ENCODE assay signal across 8 cellular contexts in the genomic region with DNA sequence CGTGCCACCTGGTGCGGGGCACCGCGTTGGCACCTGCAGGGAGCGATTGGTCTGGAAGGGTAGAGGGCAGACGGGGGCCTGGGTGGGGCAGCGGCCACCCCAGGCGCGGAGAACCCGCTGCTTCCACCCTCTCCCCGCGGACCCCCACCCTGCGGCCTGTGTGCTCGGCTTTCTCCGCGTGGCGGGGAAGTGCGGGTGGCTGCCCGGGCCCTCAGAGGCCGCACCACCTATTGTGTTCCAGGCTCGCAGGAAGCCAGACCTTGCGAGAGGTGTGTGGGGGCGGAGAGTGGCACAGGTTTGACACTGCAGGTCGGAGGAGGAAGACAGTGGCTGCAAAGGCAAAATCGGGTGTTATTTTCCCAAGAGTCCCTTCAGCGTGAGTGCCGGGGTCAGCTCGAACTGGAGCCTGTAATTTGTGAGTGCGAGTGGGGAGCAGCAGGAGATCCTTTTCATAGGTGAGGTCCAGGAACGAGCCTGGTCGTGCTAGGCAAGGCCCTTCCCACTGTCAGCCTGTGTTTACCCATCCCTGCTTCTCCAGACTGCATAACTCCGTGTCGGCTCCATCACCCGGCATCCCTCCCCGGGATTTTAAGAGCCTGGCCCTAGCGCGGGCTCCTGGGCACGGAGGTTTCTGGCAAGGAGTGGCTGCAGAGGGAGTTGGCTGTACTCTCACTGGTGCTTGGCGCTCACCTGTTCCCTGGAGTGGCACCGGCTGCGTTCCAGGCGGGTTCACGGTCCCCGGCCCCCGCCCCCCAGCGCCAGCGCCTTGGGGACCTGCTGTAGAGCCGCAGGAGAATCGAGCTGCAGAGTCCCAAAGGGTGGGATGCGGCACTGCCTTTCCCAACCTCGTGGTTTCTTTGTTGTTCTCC. TPM values are rescaled to one million over a fixed set of nuclear protein-coding genes. Genes with fewer than 3 reads are reported as not detected.
DNase-seq lines count a peak whose midpoint lies in the region; ATAC-seq and TF ChIP-seq lines count a peak whose summit lies in the region.

No MANE protein-coding gene starts in this region.

- H3K4me3 Mint-ChIP-seq in activated naive CD8-positive, alpha-beta T cell treated with anti-CD3 and anti-CD28 coated beads for 36 hours: peak overlapping the region; percentile 75

- peaks cover 3% of the 10 kb centered on the region for H3K9me3 Mint-ChIP-seq in activated naive CD8-positive, alpha-beta T cell treated with anti-CD3 and anti-CD28 coated beads for 36 hours

- 4% methylated on average over 44 of the region's 51 CpGs for WGBS in mesenchymal stem cell
- WGBS in lower leg skin, 2 donors: 2% methylated on average over 44 to 50 of the region's 51 CpGs

- TF ChIP-seq CTCF in vagina (IDR thresholded peaks at IDR 0.05): no peak
- no peak for TF ChIP-seq CTCF in lower leg skin (IDR thresholded peaks at IDR 0.05)

- H3K9me3 ChIP-seq in mesenchymal stem cell (ENCODE audit: control insufficient read depth, low read length): no peaks in the 10 kb centered on the region
- H3K9me3 ChIP-seq in vagina: no peaks in the 10 kb centered on the region

- no peak overlapping the region for H3K27ac Mint-ChIP-seq in activated naive CD8-positive, alpha-beta T cell treated with anti-CD3 and anti-CD28 coated beads for 36 hours

- peak overlapping the region; percentile 97 for H3K4me2 ChIP-seq in mesenchymal stem cell (ENCODE audit: low read length, poor library complexity, severe bottlenecking)

- peaks cover 69% of the 10 kb centered on the region for H3K27me3 Mint-ChIP-seq in activated naive CD8-positive, alpha-beta T cell treated with anti-CD3 and anti-CD28 coated beads for 36 hours

- no peak overlapping the region for H2BK15ac ChIP-seq in mesenchymal stem cell (ENCODE audit: low read depth, poor library complexity, severe bottlenecking)

- H3K9ac ChIP-seq in mesenchymal stem cell (ENCODE audit: low read length): no peak overlapping the region

- H2BK120ac ChIP-seq in mesenchymal stem cell (ENCODE audit: low read depth, low read length): no peak overlapping the region

- no peak overlapping the region for H3K18ac ChIP-seq in mesenchymal stem cell (ENCODE audit: low read depth in 1 of 2, low read length in 2 of 2)

- H3K14ac ChIP-seq in mesenchymal stem cell (ENCODE audit: low read length in 2 of 2): no peak overlapping the region

- peaks cover 15% of the 10 kb centered on the region for H3K4me1 Mint-ChIP-seq in activated naive CD8-positive, alpha-beta T cell treated with anti-CD3 and anti-CD28 coated beads for 36 hours

- no peak overlapping the region for H2AFZ ChIP-seq in mesenchymal stem cell (ENCODE audit: low read depth, low read length)

- DNase-seq in NCI-H146 (lab: John Stamatoyannopoulos, UW) (peak; percentile 80), mesenchymal stem cell (no peak), vagina (ENCODE audit: extremely low spot score in 2 of 2) (no peak), erythroblast (lab: John Stamatoyannopoulos, UW) (no peak), lower leg skin (ENCODE audit: low spot score in 2 of 2) (no peak)
- DNase-seq in activated naive CD8-positive, alpha-beta T cell treated with anti-CD3 and anti-CD28 coated beads for 36 hours: peak; percentile 21

- H3K79me1 ChIP-seq in mesenchymal stem cell (replicated peaks; ENCODE audit: low read length, poor library complexity, severe bottlenecking): no peaks in the 10 kb centered on the region

- no peak overlapping the region for H2BK5ac ChIP-seq in mesenchymal stem cell (ENCODE audit: low read depth, low read length, poor library complexity, severe bottlenecking)

- no peaks in the 10 kb centered on the region for H3K36me3 Mint-ChIP-seq in activated naive CD8-positive, alpha-beta T cell treated with anti-CD3 and anti-CD28 coated beads for 36 hours

- H3K23ac ChIP-seq in mesenchymal stem cell (ENCODE audit: low read length in 2 of 2): no peak overlapping the region

- TF ChIP-seq POLR2A in vagina (IDR thresholded peaks at IDR 0.05) (no peak), erythroblast (IDR thresholded peaks at IDR 0.05; ENCODE audit: low read length) (no peak), lower leg skin (IDR thresholded peaks at IDR 0.05) (no peak)

- peaks cover 19% of the 10 kb centered on the region for H3K4me1 ChIP-seq in mesenchymal stem cell (ENCODE audit: control insufficient read depth, insufficient read depth, low read depth, low read length)
- peaks cover 20% of the 10 kb centered on the region for H3K4me1 ChIP-seq in vagina

- H3K4ac ChIP-seq in mesenchymal stem cell (ENCODE audit: low read depth in 1 of 2, low read length in 2 of 2): no peak overlapping the region

- H3K27ac ChIP-seq in mesenchymal stem cell (ENCODE audit: low read length, poor library complexity, severe bottlenecking): no peak overlapping the region
- no peak overlapping the region for H3K27ac ChIP-seq in vagina

- peaks cover 0 to 2% of the 10 kb centered on the region in 2 experiments for H3K36me3 ChIP-seq in mesenchymal stem cell (ENCODE audit: control insufficient read depth in 1 of 2, insufficient read depth in 2 of 2, low read depth in 1 of 2, low read length in 2 of 2)
- no peaks in the 10 kb centered on the region for H3K36me3 ChIP-seq in vagina

- H3K27me3 ChIP-seq in mesenchymal stem cell (ENCODE audit: control insufficient read depth in 1 of 2, insufficient read depth in 1 of 2, low read length in 2 of 2) (peaks cover 72% of the 10 kb centered on the region in 2 experiments), vagina (peaks cover 7% of the 10 kb centered on the region)

- peak; percentile 23 for ATAC-seq in GM18868 (IDR thresholded peaks at IDR 0.05; ENCODE audit: unreplicated experiment)
- no peak for ATAC-seq in GM21423 (IDR thresholded peaks at IDR 0.05; ENCODE audit: unreplicated experiment)

- intact Hi-C loops in vagina (cut with DNase I) (no loop called here), lower leg skin (cut with DNase I; ENCODE audit: low total_unique reads) (no loop called here)

- H2BK12ac ChIP-seq in mesenchymal stem cell (ENCODE audit: low read length in 2 of 2): no peak overlapping the region

- H3K4me3 ChIP-seq in mesenchymal stem cell (ENCODE audit: insufficient read depth in 1 of 2, low read depth in 1 of 2, low read length in 2 of 2): peak overlapping the region; percentile 51 to 82
- H3K4me3 ChIP-seq in vagina: peak overlapping the region; percentile 38 to 40
- H3K4me3 ChIP-seq in lower leg skin (ENCODE audit: low read depth, poor library complexity, severe bottlenecking): no peak overlapping the region

- no peak overlapping the region for H4K91ac ChIP-seq in mesenchymal stem cell (ENCODE audit: low read length)

- H4K8ac ChIP-seq in mesenchymal stem cell (ENCODE audit: low read length): no peak overlapping the region

- H2AK5ac ChIP-seq in mesenchymal stem cell (ENCODE audit: low read length, severe bottlenecking): no peak overlapping the region

RNA-seq across cellular contexts. Expression of gene TBC1D30, which starts 0.9 kb away (rescaled TPM):
- total RNA-seq in activated naive CD8-positive, alpha-beta T cell treated with anti-CD3 and anti-CD28 coated beads for 36 hours: 1 to 10 TPM; 1.6 to 1.7 TPM
- 0.11 TPM for polyA plus RNA-seq in mesenchymal stem cell (2013, experiment 1 of 2)
- polyA plus RNA-seq in mesenchymal stem cell (2013, experiment 2 of 2): 0.05 TPM
- 3.9 TPM for total RNA-seq in vagina
- 1 to 10 TPM; 1.2 to 6.1 (median 1.6) TPM for total RNA-seq in lower leg skin

Comparison
In these comparisons a context has a peak if more than half of its experiments do, and no peak if none do; other contexts are left out.
1. DNase-seq: peak in NCI-H146 (single experiment) and activated naive CD8-positive, alpha-beta T cell treated with anti-CD3 and anti-CD28 coated beads for 36 hours (single experiment); none in mesenchymal stem cell (single experiment), vagina (0 of 2), erythroblast (0 of 2) and lower leg skin (0 of 2).